In the genomic region with DNA sequence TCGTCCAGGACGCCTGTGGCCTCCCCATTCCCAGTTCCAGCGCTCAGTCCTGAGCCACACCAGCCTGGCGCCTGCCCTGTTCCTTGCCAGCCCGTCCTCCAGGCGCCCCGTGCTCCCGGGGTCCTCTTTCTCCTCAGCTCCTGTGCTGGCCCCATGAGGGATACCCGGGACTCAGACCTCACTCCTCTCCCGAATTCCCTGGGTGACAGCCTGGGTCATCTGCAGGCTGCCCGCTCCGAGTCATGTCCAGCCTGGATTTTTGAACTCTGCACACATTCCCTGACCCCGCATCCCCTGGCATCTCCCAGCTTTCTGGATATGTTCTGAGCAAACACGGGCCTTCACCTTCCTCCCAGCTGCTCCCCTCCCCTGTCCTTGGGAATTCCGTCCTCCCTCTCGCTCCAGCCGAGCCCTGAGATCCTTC, we compare ENCODE assay signal across 30 cellular contexts. TPM values are rescaled to one million over a fixed set of nuclear protein-coding genes. Genes with fewer than 3 reads are reported as not detected.
DNase-seq lines count a peak whose midpoint lies in the region; ATAC-seq, FAIRE-seq and TF ChIP-seq lines count a peak whose summit lies in the region.
"Had no signal": no experiment of that assay in that cellular context is flagged by ENCODE, and none has a peak within 500 bp of the region (broad histone marks: within the 10 kb centered on the region; RNA-seq: fewer than 3 reads in every experiment).

No MANE protein-coding gene starts in this region.

- intact Hi-C loops in kidney (cut with DNase I) (no loop called here), spleen (cut with DNase I; ENCODE audit: low total_unique reads) (no loop called here)

- H3K9me3 Mint-ChIP-seq in activated naive CD8-positive, alpha-beta T cell (ENCODE audit: low read depth) = no peaks in the 10 kb centered on the region
- H3K9me3 Mint-ChIP-seq in activated naive CD8-positive, alpha-beta T cell treated with anti-CD3 and anti-CD28 coated beads for 36 hours = no peaks in the 10 kb centered on the region
- H3K9me3 Mint-ChIP-seq in activated T-helper 17 cell treated with anti-CD3 and anti-CD28 coated beads, Interleukin-2, amount 50 U/mL, for 72 hours = no peaks in the 10 kb centered on the region
- no peaks in the 10 kb centered on the region for H3K9me3 Mint-ChIP-seq in naive thymus-derived CD8-positive, alpha-beta T cell
- H3K9me3 Mint-ChIP-seq: naive B cell, T-cell had no signal

- TF ChIP-seq CTCF in kidney (IDR thresholded peaks at IDR 0.05; ENCODE audit: borderline replicate concordance, extremely low read depth, insufficient read depth) (no peak), spleen (IDR thresholded peaks at IDR 0.05 in 8 of 11, conservative IDR thresholded peaks at IDR 0.05 in 3 of 11) (no peak), BE2C (IDR thresholded peaks at IDR 0.05; ENCODE audit: low read depth, low read length) (no peak)

- H3K36me3 ChIP-seq in kidney (ENCODE audit: control insufficient read depth in 1 of 2, insufficient read depth in 2 of 2, low read length in 2 of 2) = peaks cover 35 to 36% of the 10 kb centered on the region in 2 donors
- H3K36me3 ChIP-seq in spleen = peaks cover 0 to 100% (median 92%) of the 10 kb centered on the region in 6 donors
- H3K36me3 ChIP-seq in BE2C = peaks cover 3% of the 10 kb centered on the region; the same call in 1 of the 2 replicates
- H3K36me3 ChIP-seq: uterus had no signal

- H3K27ac Mint-ChIP-seq in activated naive CD8-positive, alpha-beta T cell = peak overlapping the region; percentile 34
- H3K27ac Mint-ChIP-seq in activated naive CD8-positive, alpha-beta T cell treated with anti-CD3 and anti-CD28 coated beads for 36 hours = no peak overlapping the region
- peak overlapping the region; percentile 16 for H3K27ac Mint-ChIP-seq in activated T-helper 17 cell treated with anti-CD3 and anti-CD28 coated beads, Interleukin-2, amount 50 U/mL, for 72 hours
- peak overlapping the region in 4 of 10 donors; percentile 48 to 80 (median 64) for H3K27ac Mint-ChIP-seq in naive thymus-derived CD8-positive, alpha-beta T cell
- H3K27ac Mint-ChIP-seq: stimulated activated memory B cell treated with anti-CD40 and anti-IgM and Interleukin-4, amounts not matched to agents 10 μg/mL and 1 μg/mL and 100 μg/mL, for 72 hours had no signal

- TF ChIP-seq POLR2A in spleen (IDR thresholded peaks at IDR 0.05) = no peak

- H3K27me3 ChIP-seq in spleen (replicated peaks in 1 of 7) = no peaks in the 10 kb centered on the region
- H3K27me3 ChIP-seq in BE2C = no peaks in the 10 kb centered on the region
- H3K27me3 ChIP-seq: suprapubic skin, uterus had no signal

- H3K9ac ChIP-seq in kidney (ENCODE audit: low read length in 2 of 2) = no peak overlapping the region

- no peaks in the 10 kb centered on the region for H3K27me3 Mint-ChIP-seq in activated naive CD8-positive, alpha-beta T cell
- H3K27me3 Mint-ChIP-seq in activated naive CD8-positive, alpha-beta T cell treated with anti-CD3 and anti-CD28 coated beads for 36 hours = no peaks in the 10 kb centered on the region
- no peaks in the 10 kb centered on the region for H3K27me3 Mint-ChIP-seq in activated T-helper 17 cell treated with anti-CD3 and anti-CD28 coated beads, Interleukin-2, amount 50 U/mL, for 72 hours
- H3K27me3 Mint-ChIP-seq in naive thymus-derived CD8-positive, alpha-beta T cell = no peaks in the 10 kb centered on the region
- H3K27me3 Mint-ChIP-seq: naive B cell; stimulated activated memory B cell treated with anti-CD40 and anti-IgM and Interleukin-4, amounts not matched to agents 10 μg/mL and 1 μg/mL and 100 μg/mL, for 72 hours; T-cell had no signal

- no peak for FAIRE-seq in kidney (lab: Jason Lieb, UNC)
- FAIRE-seq: astrocyte, D721Med, frontal cortex, keratinocyte had no signal

- H3K36me3 Mint-ChIP-seq in activated naive CD8-positive, alpha-beta T cell = no peaks in the 10 kb centered on the region
- peaks cover 24% of the 10 kb centered on the region for H3K36me3 Mint-ChIP-seq in activated naive CD8-positive, alpha-beta T cell treated with anti-CD3 and anti-CD28 coated beads for 36 hours
- H3K36me3 Mint-ChIP-seq in activated T-helper 17 cell treated with anti-CD3 and anti-CD28 coated beads, Interleukin-2, amount 50 U/mL, for 72 hours (ENCODE audit: low read depth) = peaks cover 86% of the 10 kb centered on the region
- H3K36me3 Mint-ChIP-seq in naive thymus-derived CD8-positive, alpha-beta T cell = peaks cover 0 to 41% (median 2%) of the 10 kb centered on the region in 3 donors

- no peaks in the 10 kb centered on the region for H3K4me1 ChIP-seq in kidney (ENCODE audit: control insufficient read depth in 1 of 2, insufficient read depth in 1 of 2, low read depth in 1 of 2, low read length in 2 of 2)
- peaks cover 8 to 91% (median 56%) of the 10 kb centered on the region in 6 donors for H3K4me1 ChIP-seq in spleen
- no peaks in the 10 kb centered on the region for H3K4me1 ChIP-seq in BE2C
- H3K4me1 ChIP-seq: suprapubic skin, uterus had no signal

- H3K4me3 ChIP-seq in kidney (ENCODE audit: low read length in 2 of 2) (no peak overlapping the region), spleen (no peak overlapping the region), BE2C (ENCODE audit: low read depth, low read length) (no peak overlapping the region)
- H3K4me3 ChIP-seq: suprapubic skin, uterus had no signal

- DNase-seq in activated naive CD8-positive, alpha-beta T cell treated with anti-CD3 and anti-CD28 coated beads for 36 hours = no peak
- peak; percentile 56 for DNase-seq in kidney
- DNase-seq in spleen = peak; percentile 72
- DNase-seq in BE2C = no peak
- DNase-seq in naive thymus-derived CD8-positive, alpha-beta T cell = no peak
- DNase-seq in EL = no peak
- DNase-seq: ACHN; activated CD4-positive, alpha-beta T cell treated with anti-CD3 and anti-CD28 coated beads for 4 hours; activated CD8-positive, alpha-beta memory T cell treated with anti-CD3 and anti-CD28 coated beads, Interleukin-2, amount 50 U/mL, for 48 hours; activated gamma-delta T cell; C1 segment of cervical spinal cord; cerebellar nuclear complex; effector CD4-positive, alpha-beta T cell; mammary epithelial cell; naive B cell; NCI-H1092; NCI-H2081; OCI-M1; SIG-M5; T-cell; uterus had no signal

- POLR2A ChIA-PET in naive thymus-derived CD8-positive, alpha-beta T cell (lab: Charles Lee) = interaction anchor here (1.2 to 1.3 kb wide), 2 partner anchors 9 to 10 kb away, joined by 3 read pairs; no protein-coding TSS in a partner anchor

- H3K9me3 ChIP-seq in kidney (ENCODE audit: control insufficient read depth in 1 of 2, low read length in 2 of 2) (no peaks in the 10 kb centered on the region), spleen (no peaks in the 10 kb centered on the region), BE2C (no peaks in the 10 kb centered on the region)
- H3K9me3 ChIP-seq: suprapubic skin, uterus had no signal

- H3K4me1 Mint-ChIP-seq in activated naive CD8-positive, alpha-beta T cell (ENCODE audit: low read depth) = no peaks in the 10 kb centered on the region
- H3K4me1 Mint-ChIP-seq in activated naive CD8-positive, alpha-beta T cell treated with anti-CD3 and anti-CD28 coated beads for 36 hours = no peaks in the 10 kb centered on the region
- H3K4me1 Mint-ChIP-seq in activated T-helper 17 cell treated with anti-CD3 and anti-CD28 coated beads, Interleukin-2, amount 50 U/mL, for 72 hours = peaks cover 10% of the 10 kb centered on the region
- H3K4me1 Mint-ChIP-seq in naive thymus-derived CD8-positive, alpha-beta T cell = peaks cover 5 to 20% (median 13%) of the 10 kb centered on the region in 4 donors

- ATAC-seq in activated T-helper 17 cell treated with anti-CD3 and anti-CD28 coated beads, Interleukin-2, amount 50 U/mL, for 72 hours (replicated peaks) = no peak
- no peak for ATAC-seq in naive thymus-derived CD8-positive, alpha-beta T cell
- ATAC-seq: esophagus mucosa; stimulated activated memory B cell treated with anti-CD40 and anti-IgM and Interleukin-4, amounts not matched to agents 10 μg/mL and 1 μg/mL and 100 μg/mL, for 72 hours; T-cell had no signal

- 80 to 90% (median 85%) methylated on average over 17 of the region's 17 CpGs for WGBS in spleen, 5 donors

- H3K27ac ChIP-seq in kidney (ENCODE audit: low read depth in 2 of 2, low read length in 2 of 2) (no peak overlapping the region), spleen (peak overlapping the region in 2 of 8 donors; percentile 86 to 93)
- H3K27ac ChIP-seq: suprapubic skin, uterus had no signal

- H3K4me3 Mint-ChIP-seq in activated naive CD8-positive, alpha-beta T cell = no peak overlapping the region
- no peak overlapping the region for H3K4me3 Mint-ChIP-seq in activated naive CD8-positive, alpha-beta T cell treated with anti-CD3 and anti-CD28 coated beads for 36 hours
- H3K4me3 Mint-ChIP-seq in activated T-helper 17 cell treated with anti-CD3 and anti-CD28 coated beads, Interleukin-2, amount 50 U/mL, for 72 hours = no peak overlapping the region
- no peak overlapping the region for H3K4me3 Mint-ChIP-seq in naive thymus-derived CD8-positive, alpha-beta T cell
- H3K4me3 Mint-ChIP-seq: stimulated activated memory B cell treated with anti-CD40 and anti-IgM and Interleukin-4, amounts not matched to agents 10 μg/mL and 1 μg/mL and 100 μg/mL, for 72 hours; T-cell had no signal

RNA-seq across cellular contexts. Expression of gene ADD1, which starts 14.9 kb away (rescaled TPM):
- 100 to 1,000 TPM; 136 TPM for total RNA-seq in activated naive CD8-positive, alpha-beta T cell treated with anti-CD3 and anti-CD28 coated beads for 36 hours
- total RNA-seq in activated T-helper 17 cell treated with anti-CD3 and anti-CD28 coated beads, Interleukin-2, amount 50 U/mL, for 72 hours = 100 to 1,000 TPM; 220 to 254 TPM
- total RNA-seq in kidney = 313 TPM
- 232 TPM for polyA plus RNA-seq in kidney (ENCODE audit: insufficient read depth, low read depth, low replicate concordance)
- total RNA-seq in spleen = 100 to 1,000 TPM; 260 to 348 (median 295) TPM
- polyA plus RNA-seq in spleen = 100 to 1,000 TPM; 175 to 224 (median 194) TPM
- 184 TPM for polyA plus RNA-seq in BE2C (2012; ENCODE audit: insufficient read depth, insufficient read length, low read depth)
- 100 to 1,000 TPM; 302 to 309 TPM for total RNA-seq in naive thymus-derived CD8-positive, alpha-beta T cell
- 100 to 1,000 TPM; 129 to 151 (median 150) TPM for polyA plus RNA-seq in naive thymus-derived CD8-positive, alpha-beta T cell

RNA-seq across cellular contexts. Expression of gene SH3BP2, which starts 35.9 kb away (rescaled TPM):
- total RNA-seq in activated naive CD8-positive, alpha-beta T cell treated with anti-CD3 and anti-CD28 coated beads for 36 hours = 10 to 100 TPM; 72.2 to 74.1 TPM
- 100 to 1,000 TPM in 1 of 2 donors, 10 to 100 TPM in 1; 83.5 to 122 TPM for total RNA-seq in activated T-helper 17 cell treated with anti-CD3 and anti-CD28 coated beads, Interleukin-2, amount 50 U/mL, for 72 hours
- total RNA-seq in kidney (128 TPM), spleen (100 to 1,000 TPM; 150 to 295 (median 265) TPM)
- polyA plus RNA-seq in kidney (ENCODE audit: insufficient read depth, low read depth, low replicate concordance) (27.3 TPM), spleen (100 to 1,000 TPM in 1 of 3 donors, 10 to 100 TPM in 2; 42.0 to 138 (median 43.5) TPM)
- polyA plus RNA-seq in BE2C (2012; ENCODE audit: insufficient read depth, insufficient read length, low read depth) = 35.4 TPM
- 10 to 100 TPM; 27.8 to 28.3 TPM for total RNA-seq in naive thymus-derived CD8-positive, alpha-beta T cell
- 10 to 100 TPM in 1 of 3 donors, 1 to 10 TPM in 2; 4.8 to 10.8 (median 5.4) TPM for polyA plus RNA-seq in naive thymus-derived CD8-positive, alpha-beta T cell

Comparison
In these comparisons a context has a peak if more than half of its experiments do, and no peak if none do; other contexts are left out.
1. DNase-seq: peak in kidney (single experiment) and spleen (single experiment); none in activated naive CD8-positive, alpha-beta T cell treated with anti-CD3 and anti-CD28 coated beads for 36 hours (single experiment), BE2C (single experiment), naive thymus-derived CD8-positive, alpha-beta T cell (0 of 10) and EL (single experiment).